ENCODE assay signal across 8 cellular contexts in genomic region chr2:240604291-240604938, GRCh38. TPM values are rescaled to one million over a fixed set of nuclear protein-coding genes. Genes with fewer than 3 reads are reported as not detected.
DNase-seq lines count a peak whose midpoint lies in the region; ATAC-seq and TF ChIP-seq lines count a peak whose summit lies in the region.

No MANE protein-coding gene starts in this region.

- H3K4me3 ChIP-seq in epithelial cell of esophagus (ENCODE audit: low read length), result no peak overlapping the region

- ATAC-seq in HG03442 (IDR thresholded peaks at IDR 0.05; ENCODE audit: unreplicated experiment) (no peak), HG03469 (IDR thresholded peaks at IDR 0.05; ENCODE audit: unreplicated experiment) (no peak)

- peak; percentile 98 for DNase-seq in 8988T
- peak; percentile 87 for DNase-seq in RKO (ENCODE audit: low spot score)
- DNase-seq in epithelial cell of esophagus (ENCODE audit: low read depth), result no peak
- peak; percentile 90 for DNase-seq in mesenteric fat pad (ENCODE audit: low spot score)
- no peak for DNase-seq in NCI-H2029 treated with DMSO at 0.1 percent for 48 hours (lab: John Stamatoyannopoulos, UW)

- TF ChIP-seq CTCF in GM12872 (IDR thresholded peaks at IDR 0.05; ENCODE audit: insufficient read depth, low read depth, low read length) (peak; percentile 66), epithelial cell of esophagus (IDR thresholded peaks at IDR 0.05; ENCODE audit: insufficient read depth, low read depth, low read length, missing control alignments) (peak; percentile 32)

RNA-seq across cellular contexts. Expression of gene CAPN10, which starts 17.9 kb away (rescaled TPM):
- total RNA-seq in mesenteric fat pad, result 18.2 TPM

RNA-seq across cellular contexts. Expression of gene GPR35, which starts 20.9 kb away (rescaled TPM):
- total RNA-seq in mesenteric fat pad, result 1.9 TPM

RNA-seq across cellular contexts. Expression of gene RNPEPL1, which starts 36.1 kb away (rescaled TPM):
- 69.9 TPM for total RNA-seq in mesenteric fat pad

RNA-seq across cellular contexts. Expression of gene DUSP28, which starts 44.3 kb away (rescaled TPM):
- 3.8 TPM for total RNA-seq in mesenteric fat pad

RNA-seq across cellular contexts. Expression of gene ANKMY1, which starts 46.6 kb away (rescaled TPM):
- total RNA-seq in mesenteric fat pad, result 11.4 TPM

Comparison
In these comparisons a context has a peak if more than half of its experiments do, and no peak if none do; other contexts are left out.
1. DNase-seq: peak in 8988T (single experiment), RKO (single experiment) and mesenteric fat pad (single experiment); none in epithelial cell of esophagus (single experiment) and NCI-H2029 treated with DMSO at 0.1 percent for 48 hours (single experiment).